9 cellular contexts compared by ENCODE assay signal in the genomic region with DNA sequence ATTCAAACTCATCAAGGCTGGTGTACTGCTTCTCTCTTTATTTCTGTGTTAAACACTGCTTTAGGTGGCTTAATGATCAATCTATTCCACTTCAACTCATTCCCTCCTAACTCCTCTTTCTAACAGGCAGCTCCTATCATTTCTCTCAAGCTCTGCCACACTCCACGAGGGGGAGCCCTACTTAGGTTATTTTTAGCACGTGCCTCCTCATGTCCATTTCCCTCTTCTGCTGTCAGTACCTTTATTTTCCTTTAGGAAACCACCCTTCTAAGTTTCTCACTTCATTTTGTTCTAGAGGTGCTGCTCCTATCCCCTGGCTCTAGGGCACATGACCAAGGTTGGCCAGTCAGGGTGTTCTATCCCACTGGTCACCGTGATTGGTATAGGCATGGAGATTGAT. TPM values are rescaled to one million over a fixed set of nuclear protein-coding genes. Genes with fewer than 3 reads are reported as not detected.
DNase-seq lines count a peak whose midpoint lies in the region; ATAC-seq and FAIRE-seq lines count a peak whose summit lies in the region.
"Had no signal": no experiment of that assay in that cellular context is flagged by ENCODE, and none has a peak within 500 bp of the region (broad histone marks: within the 10 kb centered on the region; RNA-seq: fewer than 3 reads in every experiment).

No MANE protein-coding gene starts in this region.

- no peak overlapping the region for H3K4me3 Mint-ChIP-seq in activated T-cell treated with anti-CD3 and anti-CD28 coated beads, Interleukin-2, amount 50 U/mL, for 4 hours

- peaks cover 4% of the 10 kb centered on the region for H3K9me3 Mint-ChIP-seq in activated T-cell treated with anti-CD3 and anti-CD28 coated beads, Interleukin-2, amount 50 U/mL, for 4 hours

- no peaks in the 10 kb centered on the region for H3K36me3 Mint-ChIP-seq in activated T-cell treated with anti-CD3 and anti-CD28 coated beads, Interleukin-2, amount 50 U/mL, for 4 hours (ENCODE audit: insufficient read depth)

- FAIRE-seq in RCC 7860 (lab: Jason Lieb, UNC): peak; percentile 30

- H3K27me3 Mint-ChIP-seq in activated T-cell treated with anti-CD3 and anti-CD28 coated beads, Interleukin-2, amount 50 U/mL, for 4 hours (ENCODE audit: low read depth): peaks cover 2% of the 10 kb centered on the region

- DNase-seq in D341Med (ENCODE audit: low spot score) (peak; percentile 52), RCC 7860 (ENCODE audit: low spot score) (peak; percentile 26), iPS-NIHi7 (ENCODE audit: extremely low spot score) (peak; percentile 60), T1000 (lab: John Stamatoyannopoulos, UW) (no peak)
- no peak for DNase-seq in activated T-cell treated with anti-CD3 and anti-CD28 coated beads, Interleukin-2, amount 50 U/mL, for 4 hours
- DNase-seq in activated CD4-positive, alpha-beta T cell treated with anti-CD3 and anti-CD28 coated beads for 4 hours: no peak

- no peaks in the 10 kb centered on the region for H3K4me1 Mint-ChIP-seq in activated T-cell treated with anti-CD3 and anti-CD28 coated beads, Interleukin-2, amount 50 U/mL, for 4 hours (ENCODE audit: low read depth)

- ATAC-seq in HG02981 (IDR thresholded peaks at IDR 0.05; ENCODE audit: unreplicated experiment) (peak; percentile 53), GM19351 (IDR thresholded peaks at IDR 0.05; ENCODE audit: unreplicated experiment) (no peak)
- ATAC-seq in activated T-cell treated with anti-CD3 and anti-CD28 coated beads, Interleukin-2, amount 50 U/mL, for 4 hours: no peak

RNA-seq across cellular contexts. Expression of gene BRINP1, which starts 6.7 kb away (rescaled TPM):
- total RNA-seq in activated T-cell treated with anti-CD3 and anti-CD28 coated beads, Interleukin-2, amount 50 U/mL, for 4 hours: not detected
- total RNA-seq: pulmonary artery endothelial cell had no signal

Comparison
In these comparisons a context has a peak if more than half of its experiments do, and no peak if none do; other contexts are left out.
1. DNase-seq: peak in D341Med (single experiment), RCC 7860 (single experiment) and iPS-NIHi7 (single experiment); none in activated T-cell treated with anti-CD3 and anti-CD28 coated beads, Interleukin-2, amount 50 U/mL, for 4 hours (single experiment), T1000 (single experiment) and activated CD4-positive, alpha-beta T cell treated with anti-CD3 and anti-CD28 coated beads for 4 hours (0 of 2).